In the genomic region with DNA sequence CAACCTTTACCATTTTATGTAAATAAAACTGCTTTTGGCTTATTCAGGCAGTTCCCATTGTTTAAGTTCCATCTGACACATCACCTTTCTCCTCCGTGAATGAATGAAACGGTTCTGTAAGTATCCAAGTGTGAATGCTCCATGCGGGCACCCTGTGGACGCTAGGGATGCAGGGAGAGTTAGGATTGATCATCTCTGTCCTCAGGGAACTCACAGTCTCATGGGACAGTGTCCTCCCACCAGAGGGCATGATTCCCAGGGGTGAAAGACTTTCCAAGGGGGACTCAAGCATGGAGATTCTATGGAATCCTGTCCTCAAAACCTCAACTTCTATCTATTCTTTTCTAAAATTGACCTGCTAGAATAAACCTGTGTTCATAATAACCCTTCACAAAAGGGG, we compare ENCODE assay signal across 1 cellular context.
TF ChIP-seq lines count a peak whose summit lies in the region.

No MANE protein-coding gene starts in this region.

TF ChIP-seq in SK-N-SH treated with all-trans-retinoic acid at 6 μM for 48 hours, 23 proteins besides CTCF, POLR2A, EP300 and RAD21 (continued from another document):
- TF ChIP-seq, protein P1, sequence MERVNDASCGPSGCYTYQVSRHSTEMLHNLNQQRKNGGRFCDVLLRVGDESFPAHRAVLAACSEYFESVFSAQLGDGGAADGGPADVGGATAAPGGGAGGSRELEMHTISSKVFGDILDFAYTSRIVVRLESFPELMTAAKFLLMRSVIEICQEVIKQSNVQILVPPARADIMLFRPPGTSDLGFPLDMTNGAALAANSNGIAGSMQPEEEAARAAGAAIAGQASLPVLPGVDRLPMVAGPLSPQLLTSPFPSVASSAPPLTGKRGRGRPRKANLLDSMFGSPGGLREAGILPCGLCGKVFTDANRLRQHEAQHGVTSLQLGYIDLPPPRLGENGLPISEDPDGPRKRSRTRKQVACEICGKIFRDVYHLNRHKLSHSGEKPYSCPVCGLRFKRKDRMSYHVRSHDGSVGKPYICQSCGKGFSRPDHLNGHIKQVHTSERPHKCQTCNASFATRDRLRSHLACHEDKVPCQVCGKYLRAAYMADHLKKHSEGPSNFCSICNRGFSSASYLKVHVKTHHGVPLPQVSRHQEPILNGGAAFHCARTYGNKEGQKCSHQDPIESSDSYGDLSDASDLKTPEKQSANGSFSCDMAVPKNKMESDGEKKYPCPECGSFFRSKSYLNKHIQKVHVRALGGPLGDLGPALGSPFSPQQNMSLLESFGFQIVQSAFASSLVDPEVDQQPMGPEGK (CRISPR knock-in tag; IDR thresholded peaks at IDR 0.05; ENCODE audit: borderline replicate concordance), result no peak
- TF ChIP-seq, protein P2, sequence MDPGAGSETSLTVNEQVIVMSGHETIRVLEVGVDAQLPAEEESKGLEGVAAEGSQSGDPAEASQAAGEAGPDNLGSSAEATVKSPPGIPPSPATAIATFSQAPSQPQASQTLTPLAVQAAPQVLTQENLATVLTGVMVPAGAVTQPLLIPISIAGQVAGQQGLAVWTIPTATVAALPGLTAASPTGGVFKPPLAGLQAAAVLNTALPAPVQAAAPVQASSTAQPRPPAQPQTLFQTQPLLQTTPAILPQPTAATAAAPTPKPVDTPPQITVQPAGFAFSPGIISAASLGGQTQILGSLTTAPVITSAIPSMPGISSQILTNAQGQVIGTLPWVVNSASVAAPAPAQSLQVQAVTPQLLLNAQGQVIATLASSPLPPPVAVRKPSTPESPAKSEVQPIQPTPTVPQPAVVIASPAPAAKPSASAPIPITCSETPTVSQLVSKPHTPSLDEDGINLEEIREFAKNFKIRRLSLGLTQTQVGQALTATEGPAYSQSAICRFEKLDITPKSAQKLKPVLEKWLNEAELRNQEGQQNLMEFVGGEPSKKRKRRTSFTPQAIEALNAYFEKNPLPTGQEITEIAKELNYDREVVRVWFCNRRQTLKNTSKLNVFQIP (CRISPR knock-in tag; IDR thresholded peaks at IDR 0.05; ENCODE audit: borderline replicate concordance, low read depth), result no peak
- TF ChIP-seq GLIS3 (CRISPR knock-in tag; IDR thresholded peaks at IDR 0.05), result no peak
- no peak for TF ChIP-seq ARNTL (CRISPR knock-in tag; IDR thresholded peaks at IDR 0.05; ENCODE audit: borderline replicate concordance, low read depth)
- TF ChIP-seq ZFP3 (CRISPR knock-in tag; IDR thresholded peaks at IDR 0.05), result no peak
